Comparison of ENCODE assay signal across 16 cellular contexts in genomic region chr4:139809207-139810157, GRCh38.
DNase-seq lines count a peak whose midpoint lies in the region; ATAC-seq lines count a peak whose summit lies in the region.
"Had no signal": no experiment of that assay in that cellular context is flagged by ENCODE, and none has a peak within 500 bp of the region (broad histone marks: within the 10 kb centered on the region; RNA-seq: fewer than 3 reads in every experiment).

No MANE protein-coding gene starts in this region.

- H3K36me3 ChIP-seq in SJCRH30: no peaks in the 10 kb centered on the region
- no peaks in the 10 kb centered on the region for H3K36me3 ChIP-seq in trophoblast cell (ENCODE audit: control insufficient read depth in 1 of 2, insufficient read depth in 2 of 2, low read length in 2 of 2)

- H3K27ac ChIP-seq in SJCRH30 (peak overlapping the region; percentile 58), right cardiac atrium (ENCODE audit: low read length) (peak overlapping the region; percentile 48), trophoblast cell (ENCODE audit: low read depth, low read length) (peak overlapping the region; percentile 24)

- H2BK12ac ChIP-seq in trophoblast cell (ENCODE audit: low read length): peak overlapping the region; percentile 23

- peaks cover 4% of the 10 kb centered on the region for H3K79me1 ChIP-seq in trophoblast cell (ENCODE audit: low read length)

- peaks cover 6% of the 10 kb centered on the region for H3K27me3 Mint-ChIP-seq in activated T-cell treated with anti-CD3 and anti-CD28 coated beads, Interleukin-2, amount 50 U/mL, for 72 hours (ENCODE audit: low read depth)

- peak overlapping the region; percentile 40 for H3K14ac ChIP-seq in trophoblast cell (ENCODE audit: low read length)

- no peak overlapping the region for H4K91ac ChIP-seq in trophoblast cell (ENCODE audit: low read depth, low read length)

- H3K23ac ChIP-seq in trophoblast cell (ENCODE audit: low read length): no peak overlapping the region

- intact Hi-C loops in right cardiac atrium (cut with DNase I): no loop called here

- H3K36me3 Mint-ChIP-seq in activated T-cell treated with anti-CD3 and anti-CD28 coated beads, Interleukin-2, amount 50 U/mL, for 72 hours (ENCODE audit: insufficient read depth in 2 of 2): peaks cover 0 to 4% of the 10 kb centered on the region in 2 donors

- no peak overlapping the region for H2AFZ ChIP-seq in trophoblast cell (ENCODE audit: insufficient read depth, low read length, poor library complexity)

- no peak overlapping the region for H3K4me2 ChIP-seq in trophoblast cell (ENCODE audit: low read length)

- ATAC-seq in right cardiac atrium (peak; percentile 44 to 54), HG03095 (IDR thresholded peaks at IDR 0.05; ENCODE audit: unreplicated experiment) (no peak), HG03520 (IDR thresholded peaks at IDR 0.05; ENCODE audit: unreplicated experiment) (no peak)
- no peak for ATAC-seq in activated T-cell treated with anti-CD3 and anti-CD28 coated beads, Interleukin-2, amount 50 U/mL, for 72 hours (replicated peaks in 1 of 2)

- H3K4ac ChIP-seq in trophoblast cell (ENCODE audit: low read depth, low read length): no peak overlapping the region

- H3K9me3 ChIP-seq in SJCRH30 (replicated peaks) (0 out of 2 replicates have a peak, but pooled peaks cover 3% of the 10 kb centered on the region), right cardiac atrium (ENCODE audit: control insufficient read depth, low read length) (no peaks in the 10 kb centered on the region), trophoblast cell (ENCODE audit: insufficient read depth, low read depth, low read length) (no peaks in the 10 kb centered on the region)

- no peaks in the 10 kb centered on the region for H3K27me3 ChIP-seq in SJCRH30
- no peaks in the 10 kb centered on the region for H3K27me3 ChIP-seq in right cardiac atrium (ENCODE audit: control insufficient read depth, insufficient read depth)
- H3K27me3 ChIP-seq in trophoblast cell (ENCODE audit: insufficient read depth, low read length): no peaks in the 10 kb centered on the region

- no peak overlapping the region for H2AK5ac ChIP-seq in trophoblast cell (ENCODE audit: low read length)

- H3K9me3 Mint-ChIP-seq in activated T-cell treated with anti-CD3 and anti-CD28 coated beads, Interleukin-2, amount 50 U/mL, for 72 hours: no peaks in the 10 kb centered on the region

- WGBS in right cardiac atrium: 55% methylated on average over 11 of the region's 11 CpGs
- no CpG with 5 or more reads among the region's 11 CpGs for WGBS in trophoblast cell (ENCODE audit: extremely low coverage, insufficient coverage, insufficient read length)

- H3K79me2 ChIP-seq in trophoblast cell (ENCODE audit: control insufficient read depth, insufficient read depth, low read length, poor library complexity): no peaks in the 10 kb centered on the region

- no peak overlapping the region for H3K4me3 Mint-ChIP-seq in activated T-cell treated with anti-CD3 and anti-CD28 coated beads, Interleukin-2, amount 50 U/mL, for 72 hours
- H3K4me3 Mint-ChIP-seq: B cell had no signal

- H3K18ac ChIP-seq in trophoblast cell (ENCODE audit: low read length): peak overlapping the region; percentile 26

- H3K4me3 ChIP-seq in SJCRH30 (peak overlapping the region; percentile 24), right cardiac atrium (ENCODE audit: low read length) (no peak overlapping the region), trophoblast cell (ENCODE audit: low read depth, low read length) (no peak overlapping the region)

- DNase-seq in GDM1 (lab: John Stamatoyannopoulos, UW): peak; percentile 9
- peak; percentile 62 to 74 for DNase-seq in SJCRH30
- no peak for DNase-seq in right cardiac atrium
- DNase-seq in trophoblast cell: no peak
- DNase-seq in activated T-cell treated with anti-CD3 and anti-CD28 coated beads, Interleukin-2, amount 50 U/mL, for 72 hours: no peak
- no peak for DNase-seq in DMS 273 (lab: John Stamatoyannopoulos, UW; ENCODE audit: unreplicated experiment)
- DNase-seq: activated CD4-positive, CD25-positive, alpha-beta regulatory T cell; activated CD8-positive, alpha-beta memory T cell treated with anti-CD3 and anti-CD28 coated beads, Interleukin-2, amount 50 U/mL, for 4 hours; activated naive CD4-positive, alpha-beta T cell treated with anti-CD3 and anti-CD28 coated beads, Interleukin-2, amount 50 U/mL, for 16 hours; DMS79; kidney; NCI-H1048; OCI-M1 had no signal

- no peak overlapping the region for H4K12ac ChIP-seq in trophoblast cell (ENCODE audit: low read depth, low read length)

- no peaks in the 10 kb centered on the region for H3K4me1 Mint-ChIP-seq in activated T-cell treated with anti-CD3 and anti-CD28 coated beads, Interleukin-2, amount 50 U/mL, for 72 hours (ENCODE audit: low read depth)

- H2BK120ac ChIP-seq in trophoblast cell (ENCODE audit: insufficient read depth, low read length, poor library complexity): peak overlapping the region; percentile 33

- peak overlapping the region; percentile 21 for H2BK5ac ChIP-seq in trophoblast cell (ENCODE audit: low read depth, low read length, poor library complexity)

- H4K8ac ChIP-seq in trophoblast cell (ENCODE audit: low read depth, low read length): no peak overlapping the region

- H3K4me1 ChIP-seq in SJCRH30 (peaks cover 12% of the 10 kb centered on the region), right cardiac atrium (ENCODE audit: control insufficient read depth, insufficient read depth, low read length) (peaks cover 2% of the 10 kb centered on the region), trophoblast cell (ENCODE audit: control insufficient read depth in 1 of 2, insufficient read depth in 2 of 2, low read length in 2 of 2) (peaks cover 6 to 8% of the 10 kb centered on the region in 2 experiments)

- H3K27ac Mint-ChIP-seq in activated T-cell treated with anti-CD3 and anti-CD28 coated beads, Interleukin-2, amount 50 U/mL, for 72 hours: no peak overlapping the region
- H3K27ac Mint-ChIP-seq: B cell had no signal

- no peak overlapping the region for H3K9ac ChIP-seq in trophoblast cell (ENCODE audit: low read length)

Comparison
In these comparisons a context has a peak if more than half of its experiments do, and no peak if none do; other contexts are left out.
1. DNase-seq: peak in GDM1 (single experiment) and SJCRH30 (2 of 2); none in right cardiac atrium (0 of 3), trophoblast cell (0 of 2), activated T-cell treated with anti-CD3 and anti-CD28 coated beads, Interleukin-2, amount 50 U/mL, for 72 hours (0 of 2) and DMS 273 (single experiment).
2. ATAC-seq: peak in right cardiac atrium (2 of 2); none in HG03095 (single experiment), activated T-cell treated with anti-CD3 and anti-CD28 coated beads, Interleukin-2, amount 50 U/mL, for 72 hours (0 of 2) and HG03520 (single experiment).
3. Peak in every context shown above with its lines, with median percentiles within 50 percentile points of each other: H3K27ac ChIP-seq.